Comparison of ENCODE assay signal across 8 cellular contexts in genomic region chr11:2419638-2420501, GRCh38. TPM values are rescaled to one million over a fixed set of nuclear protein-coding genes. Genes with fewer than 3 reads are reported as not detected.
DNase-seq lines count a peak whose midpoint lies in the region; TF ChIP-seq lines count a peak whose summit lies in the region.

No MANE protein-coding gene starts in this region.

- no peak overlapping the region for H3K27ac ChIP-seq in GM23248

- in situ Hi-C loops in GM23248 (cut with MboI) = loop anchor here (5.0 to 10.0 kb wide), 2 partner anchors 125 to 218 kb away; no protein-coding TSS in a partner anchor

- H3K9me2 ChIP-seq in GM23248 (ENCODE audit: insufficient read depth) = no peaks in the 10 kb centered on the region

- no peaks in the 10 kb centered on the region for H3F3A ChIP-seq in GM23248 (ENCODE audit: insufficient read depth)

- DNase-seq in AG10803 (ENCODE audit: low read depth) (peak; percentile 76), GM23248 (peak; percentile 89), NCI-H774 (lab: John Stamatoyannopoulos, UW) (peak; percentile 53), epidermal melanocyte (ENCODE audit: insufficient read length, low spot score) (peak; percentile 95), mucosa of gallbladder (ENCODE audit: low spot score) (peak; percentile 76), NCI-H128 (lab: John Stamatoyannopoulos, UW; ENCODE audit: unreplicated experiment) (no peak)
- peak; percentile 85 for DNase-seq in activated CD8-positive, alpha-beta memory T cell treated with anti-CD3 and anti-CD28 coated beads, Interleukin-2, amount 50 U/mL, for 48 hours
- peak; percentile 39 for DNase-seq in stimulated activated naive CD4-positive, alpha-beta T cell treated with Interleukin-2 at 50 U/mL for 16 hours (lab: John Stamatoyannopoulos, UW)

- 36 to 38% methylated on average over 30 to 35 of the region's 36 CpGs for WGBS in GM23248 (ENCODE audit: low coverage in 1 of 2, low lambda C conversion rate in 2 of 2, missing lambda C conversion rate in 2 of 2), 2 experiments

- no peaks in the 10 kb centered on the region for H3K36me3 ChIP-seq in GM23248 (ENCODE audit: low read depth)

- H3K4me1 ChIP-seq in GM23248 (ENCODE audit: insufficient read depth) = no peaks in the 10 kb centered on the region

- H3K27me3 ChIP-seq in GM23248 (replicated peaks; ENCODE audit: insufficient read depth) = no peaks in the 10 kb centered on the region; the same call in 1 of the 2 replicates

- TF ChIP-seq CTCF in AG10803 (conservative IDR thresholded peaks at IDR 0.05; ENCODE audit: low read length) = peak; percentile 93

- H3K9ac ChIP-seq in GM23248 = no peak overlapping the region

- H3K4me3 ChIP-seq in AG10803 (ENCODE audit: low read length) (no peak overlapping the region), GM23248 (no peak overlapping the region)

- no peaks in the 10 kb centered on the region for H4K20me1 ChIP-seq in GM23248 (ENCODE audit: insufficient read depth)

- H2AFZ ChIP-seq in GM23248 = peak overlapping the region; percentile 74

- no peaks in the 10 kb centered on the region for H3K9me3 ChIP-seq in GM23248 (ENCODE audit: low read depth)

- H3K4me2 ChIP-seq in GM23248 (ENCODE audit: unreplicated experiment) = no peak overlapping the region

- H3K79me2 ChIP-seq in GM23248 (ENCODE audit: insufficient read depth) = no peaks in the 10 kb centered on the region

RNA-seq across cellular contexts. Expression of gene TSSC4, which starts 19.3 kb away (rescaled TPM):
- 44.4 and 50.3 TPM in 2 replicates for total RNA-seq in GM23248 (2014; rRNA removed; shearing (Covaris generic))
- 61.8 and 69.8 TPM in 2 replicates for polyA plus RNA-seq in GM23248 (2016; fragmentation: Nextera tagmentation; extraction: Ambion mirVana)
- total RNA-seq in mucosa of gallbladder = 50.5 TPM

RNA-seq across cellular contexts. Expression of gene TRPM5, which starts 24.4 kb away (rescaled TPM):
- total RNA-seq in GM23248 (2014; rRNA removed; shearing (Covaris generic)) = not detected in 2 replicates
- polyA plus RNA-seq in GM23248 (2016; fragmentation: Nextera tagmentation; extraction: Ambion mirVana) = not detected in 2 replicates
- 4.4 TPM for total RNA-seq in mucosa of gallbladder

RNA-seq across cellular contexts. Expression of gene KCNQ1, which starts 24.9 kb away (rescaled TPM):
- total RNA-seq in GM23248 (2014; rRNA removed; shearing (Covaris generic)) = not detected in 2 replicates
- not detected in 2 replicates for polyA plus RNA-seq in GM23248 (2016; fragmentation: Nextera tagmentation; extraction: Ambion mirVana)
- total RNA-seq in mucosa of gallbladder = 96.4 TPM

RNA-seq across cellular contexts. Expression of gene CD81, which starts 42.8 kb away (rescaled TPM):
- 363 and 434 TPM in 2 replicates for total RNA-seq in GM23248 (2014; rRNA removed; shearing (Covaris generic))
- polyA plus RNA-seq in GM23248 (2016; fragmentation: Nextera tagmentation; extraction: Ambion mirVana) = 66.8 and 67.6 TPM in 2 replicates
- total RNA-seq in mucosa of gallbladder = 746 TPM

Comparison
In these comparisons a context has a peak if more than half of its experiments do, and no peak if none do; other contexts are left out.
1. RNA of gene KCNQ1, which starts 24.9 kb away (total RNA-seq): 96.4 TPM in mucosa of gallbladder (single experiment); not detected in GM23248; every median in the first group is over 10 times any median in the second.